ENCODE assay signal across 9 cellular contexts in genomic region chr19:19146000-19146608, GRCh38. TPM values are rescaled to one million over a fixed set of nuclear protein-coding genes. Genes with fewer than 3 reads are reported as not detected.
DNase-seq lines count a peak whose midpoint lies in the region; ATAC-seq and TF ChIP-seq lines count a peak whose summit lies in the region.
"Had no signal": no experiment of that assay in that cellular context is flagged by ENCODE, and none has a peak within 500 bp of the region (broad histone marks: within the 10 kb centered on the region; RNA-seq: fewer than 3 reads in every experiment).

No MANE protein-coding gene starts in this region.

- H3K27me3 Mint-ChIP-seq in central memory CD8-positive, alpha-beta T cell: no peaks in the 10 kb centered on the region
- H3K27me3 Mint-ChIP-seq: stimulated activated naive CD8-positive, alpha-beta T cell treated with anti-CD3 and anti-CD28 coated beads, Interleukin-15, Interleukin-2, amounts not matched to agents 100 ng/mL and 50 ng/mL, for 24 hours had no signal

- TF ChIP-seq CTCF in 22Rv1 (IDR thresholded peaks at IDR 0.05) (peak; percentile 95), GM12873 (IDR thresholded peaks at IDR 0.05; ENCODE audit: insufficient read depth, low read depth, low read length, missing control alignments) (peak; percentile 98), left lung (IDR thresholded peaks at IDR 0.05) (peak; percentile 90)

- H3K27ac ChIP-seq in 22Rv1: no peak overlapping the region
- no peak overlapping the region for H3K27ac ChIP-seq in left lung

- no peaks in the 10 kb centered on the region for H3K9me3 ChIP-seq in left lung

- peak; percentile 1 for DNase-seq in NCI-H2081 treated with DMSO at 0.1 percent for 48 hours (lab: John Stamatoyannopoulos, UW)
- peak; percentile 85 to 86 for DNase-seq in activated CD4-positive, alpha-beta T cell treated with anti-CD3 and anti-CD28 coated beads for 24 hours (ENCODE audit: low read depth in 2 of 2)
- peak; percentile 76 to 93 for DNase-seq in central memory CD8-positive, alpha-beta T cell (ENCODE audit: low spot score in 2 of 2)
- peak; percentile 70 to 96 for DNase-seq in left lung
- DNase-seq in stimulated activated CD4-positive, alpha-beta T cell treated with anti-CD3 and anti-CD28 coated beads, Interleukin-4, amount 100 ng/mL, for 1 hour: peak; percentile 85

- peaks cover 15% of the 10 kb centered on the region for H3K36me3 Mint-ChIP-seq in central memory CD8-positive, alpha-beta T cell (ENCODE audit: insufficient read depth)

- H3K27me3 ChIP-seq in left lung: no peaks in the 10 kb centered on the region

- H3K4me1 Mint-ChIP-seq in central memory CD8-positive, alpha-beta T cell: no peaks in the 10 kb centered on the region

- no peak overlapping the region for H3K27ac Mint-ChIP-seq in central memory CD8-positive, alpha-beta T cell (ENCODE audit: low read depth)
- H3K27ac Mint-ChIP-seq: stimulated activated naive CD8-positive, alpha-beta T cell treated with anti-CD3 and anti-CD28 coated beads, Interleukin-15, Interleukin-2, amounts not matched to agents 100 ng/mL and 50 ng/mL, for 24 hours had no signal

- no peak overlapping the region for H3K4me3 ChIP-seq in left lung

- H3K9me3 Mint-ChIP-seq in central memory CD8-positive, alpha-beta T cell: no peaks in the 10 kb centered on the region
- H3K9me3 Mint-ChIP-seq: stimulated activated naive CD8-positive, alpha-beta T cell treated with anti-CD3 and anti-CD28 coated beads, Interleukin-15, Interleukin-2, amounts not matched to agents 100 ng/mL and 50 ng/mL, for 24 hours had no signal

- H3K36me3 ChIP-seq in left lung: peaks cover 0 to 34% of the 10 kb centered on the region in 2 donors

- H3K4me1 ChIP-seq in left lung: peaks cover 0 to 6% of the 10 kb centered on the region in 2 donors

- intact Hi-C loops in left lung (cut with DNase I): no loop called here

- no peak overlapping the region for H3K4me3 Mint-ChIP-seq in central memory CD8-positive, alpha-beta T cell
- H3K4me3 Mint-ChIP-seq: stimulated activated naive CD8-positive, alpha-beta T cell treated with anti-CD3 and anti-CD28 coated beads, Interleukin-15, Interleukin-2, amounts not matched to agents 100 ng/mL and 50 ng/mL, for 24 hours had no signal

- ATAC-seq in central memory CD8-positive, alpha-beta T cell (replicated peaks; ENCODE audit: extremely low read depth, poor library complexity, severe bottlenecking): no peak
- ATAC-seq in left lung: peak; percentile 92
- no peak for ATAC-seq in HG03097 (IDR thresholded peaks at IDR 0.05; ENCODE audit: low FRiP score, unreplicated experiment)

RNA-seq across cellular contexts. Expression of gene TMEM161A, which starts 7.8 kb away (rescaled TPM):
- 10 to 100 TPM; 25.6 to 27.8 TPM for total RNA-seq in left lung

RNA-seq across cellular contexts. Expression of gene MEF2B, which starts 24.0 kb away (rescaled TPM):
- total RNA-seq in left lung: 1 to 10 TPM; 1.1 to 2.3 TPM

RNA-seq across cellular contexts. Expression of gene BORCS8, which starts 45.8 kb away (rescaled TPM):
- 10 to 100 TPM; 23.4 to 39.1 TPM for total RNA-seq in left lung

RNA-seq across cellular contexts. Expression of gene RFXANK, which starts 46.0 kb away (rescaled TPM):
- total RNA-seq in left lung: 10 to 100 TPM; 74.6 to 82.8 TPM

RNA-seq across cellular contexts. Expression of gene NR2C2AP, which starts 57.1 kb away (rescaled TPM):
- total RNA-seq in left lung: 10 to 100 TPM; 10.4 to 22.3 TPM

Comparison
In these comparisons a context has a peak if more than half of its experiments do, and no peak if none do; other contexts are left out.
1. DNase-seq: peak in every context shown above with its lines; median percentile 86 in activated CD4-positive, alpha-beta T cell treated with anti-CD3 and anti-CD28 coated beads for 24 hours; 85 in stimulated activated CD4-positive, alpha-beta T cell treated with anti-CD3 and anti-CD28 coated beads, Interleukin-4, amount 100 ng/mL, for 1 hour; 84 in central memory CD8-positive, alpha-beta T cell; 83 in left lung; 1 in NCI-H2081 treated with DMSO at 0.1 percent for 48 hours.